ENCODE assay signal across 33 cellular contexts in the genomic region with DNA sequence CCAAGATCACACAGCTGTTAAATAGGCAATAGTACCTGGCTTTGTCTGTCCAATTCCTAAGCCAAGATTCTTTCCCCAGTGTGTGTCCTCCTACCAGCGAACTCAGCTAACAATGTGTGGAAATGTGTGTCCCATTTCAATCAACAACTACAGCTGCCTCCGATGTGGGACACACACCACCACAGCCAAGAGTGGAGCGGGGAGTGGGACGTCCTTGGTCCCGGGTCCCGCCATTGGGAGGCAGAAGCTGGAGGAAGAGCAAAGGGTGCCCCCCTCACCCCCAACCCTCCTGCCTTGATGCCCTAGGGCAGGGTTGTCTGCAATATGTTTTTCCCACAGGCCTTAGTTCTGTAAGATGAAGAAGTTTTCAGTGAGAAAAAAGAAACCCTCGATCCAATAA.
"Had no signal": no experiment of that assay in that cellular context is flagged by ENCODE, and none has a peak within 500 bp of the region (broad histone marks: within the 10 kb centered on the region; RNA-seq: fewer than 3 reads in every experiment).

No MANE protein-coding gene starts in this region.

- H3K9me3 ChIP-seq: ascending aorta had no signal

- H3K27ac ChIP-seq: ascending aorta, cardiac muscle cell, VCaP had no signal

- H3K27me3 Mint-ChIP-seq: activated CD4-positive, alpha-beta memory T cell treated with anti-CD3 and anti-CD28 coated beads for 36 hours; activated CD4-positive, alpha-beta T cell treated with anti-CD3 and anti-CD28 coated beads, Interleukin-2, amount 10 ng/mL, durations not matched to agents 24 days and 14 days; activated CD8-positive, alpha-beta T cell treated with anti-CD3 and anti-CD28 coated beads for 36 hours; activated naive CD4-positive, alpha-beta T cell treated with anti-CD3 and anti-CD28 coated beads, Interleukin-2, amount 50 U/mL, for 24 hours; activated naive CD8-positive, alpha-beta T cell; activated naive CD8-positive, alpha-beta T cell treated with anti-CD3 and anti-CD28 coated beads, Interleukin-2, amount 10 ng/mL, durations not matched to agents 7 days and 5 days; activated naive CD8-positive, alpha-beta T cell treated with anti-CD3 and anti-CD28 coated beads, Interleukin-2, amount 50 U/mL, for 24 hours; activated T-helper 17 cell treated with anti-CD3 and anti-CD28 coated beads, Interleukin-2, amount 50 U/mL, for 72 hours had no signal

- H3K27ac Mint-ChIP-seq: activated B cell treated with CpG ODN at 0.5 μM for 24 hours; activated CD4-positive, alpha-beta memory T cell treated with anti-CD3 and anti-CD28 coated beads for 36 hours; activated CD4-positive, alpha-beta T cell treated with anti-CD3 and anti-CD28 coated beads, Interleukin-2, amount 10 ng/mL, durations not matched to agents 24 days and 14 days; activated CD8-positive, alpha-beta T cell treated with anti-CD3 and anti-CD28 coated beads for 36 hours; activated naive CD4-positive, alpha-beta T cell treated with anti-CD3 and anti-CD28 coated beads, Interleukin-2, amount 10 ng/mL, durations not matched to agents 7 days and 5 days; activated naive CD4-positive, alpha-beta T cell treated with anti-CD3 and anti-CD28 coated beads, Interleukin-2, amount 50 U/mL, for 24 hours; activated naive CD8-positive, alpha-beta T cell; activated naive CD8-positive, alpha-beta T cell treated with anti-CD3 and anti-CD28 coated beads, Interleukin-2, amount 10 ng/mL, durations not matched to agents 7 days and 5 days; activated naive CD8-positive, alpha-beta T cell treated with anti-CD3 and anti-CD28 coated beads, Interleukin-2, amount 50 U/mL, for 24 hours; activated T-cell treated with anti-CD3 and anti-CD28 coated beads, Interleukin-2, amount 50 U/mL, for 72 hours; activated T-helper 1 cell treated with anti-CD3 and anti-CD28 coated beads, Interleukin-12 subunit alpha, Interleukin-12 subunit beta, Interleukin-2, Interleukin-4 antibody, amounts not matched to agents 30 ng/mL and 10 ng/mL and 1 ng/mL, durations not matched to agents 14 hours and 24 hours and 36 hours; activated T-helper 17 cell treated with anti-CD3 and anti-CD28 coated beads, Interleukin-2, amount 50 U/mL, for 72 hours; T-helper 1 cell treated with Interleukin-12 subunit alpha and Interleukin-12 subunit beta and Interleukin-4 antibody, amounts not matched to agents 30 μg/mL and 1 μg/mL, for 36 hours; T-helper 2 cell treated with Interferon-gamma antibody and Interleukin-4, amounts not matched to agents 5 μg/mL and 100 μg/mL, for 36 hours had no signal

- H3K4me1 Mint-ChIP-seq: activated B cell treated with CpG ODN at 0.5 μM for 24 hours; activated naive CD8-positive, alpha-beta T cell treated with anti-CD3 and anti-CD28 coated beads, Interleukin-2, amount 50 U/mL, for 24 hours had no signal

- H3K4me3 Mint-ChIP-seq: activated B cell treated with CpG ODN at 0.5 μM for 24 hours; activated CD4-positive, alpha-beta memory T cell treated with anti-CD3 and anti-CD28 coated beads for 36 hours; activated CD4-positive, alpha-beta T cell treated with anti-CD3 and anti-CD28 coated beads, Interleukin-2, amount 10 ng/mL, durations not matched to agents 24 days and 14 days; activated CD8-positive, alpha-beta T cell treated with anti-CD3 and anti-CD28 coated beads for 36 hours; activated naive CD4-positive, alpha-beta T cell treated with anti-CD3 and anti-CD28 coated beads, Interleukin-2, amount 10 ng/mL, durations not matched to agents 7 days and 5 days; activated naive CD4-positive, alpha-beta T cell treated with anti-CD3 and anti-CD28 coated beads, Interleukin-2, amount 50 U/mL, for 24 hours; activated naive CD8-positive, alpha-beta T cell; activated naive CD8-positive, alpha-beta T cell treated with anti-CD3 and anti-CD28 coated beads, Interleukin-2, amount 10 ng/mL, durations not matched to agents 7 days and 5 days; activated naive CD8-positive, alpha-beta T cell treated with anti-CD3 and anti-CD28 coated beads, Interleukin-2, amount 50 U/mL, for 24 hours; activated T-cell treated with anti-CD3 and anti-CD28 coated beads, Interleukin-2, amount 50 U/mL, for 4 hours; activated T-cell treated with anti-CD3 and anti-CD28 coated beads, Interleukin-2, amount 50 U/mL, for 72 hours; activated T-helper 1 cell treated with anti-CD3 and anti-CD28 coated beads, Interleukin-12 subunit alpha, Interleukin-12 subunit beta, Interleukin-2, Interleukin-4 antibody, amounts not matched to agents 30 ng/mL and 10 ng/mL and 1 ng/mL, durations not matched to agents 14 hours and 24 hours and 36 hours; activated T-helper 17 cell treated with anti-CD3 and anti-CD28 coated beads, Interleukin-2, amount 50 U/mL, for 72 hours; brain; T-helper 1 cell treated with Interleukin-12 subunit alpha and Interleukin-12 subunit beta and Interleukin-4 antibody, amounts not matched to agents 30 μg/mL and 1 μg/mL, for 36 hours; T-helper 2 cell treated with Interferon-gamma antibody and Interleukin-4, amounts not matched to agents 5 μg/mL and 100 μg/mL, for 36 hours had no signal

- H3K4me3 ChIP-seq: ascending aorta, cardiac muscle cell had no signal

- H3K36me3 ChIP-seq: ascending aorta, cardiac muscle cell had no signal

- DNase-seq: activated B cell treated with CpG ODN at 0.5 μM for 24 hours; activated CD4-positive, alpha-beta memory T cell treated with anti-CD3 and anti-CD28 coated beads for 36 hours; activated CD4-positive, alpha-beta T cell treated with anti-CD3 and anti-CD28 coated beads for 4 hours; activated CD4-positive, alpha-beta T cell treated with anti-CD3 and anti-CD28 coated beads, Interleukin-2, amount 10 ng/mL, durations not matched to agents 24 days and 14 days; activated CD4-positive, alpha-beta T cell treated with anti-CD3 and anti-CD28 coated beads, Interleukin-2, amount 50 U/mL, for 1 hour; activated CD4-positive, alpha-beta T cell treated with anti-CD3 and anti-CD28 coated beads, Interleukin-2, amount 50 U/mL, for 4 hours; activated CD4-positive, CD25-positive, alpha-beta regulatory T cell treated with anti-CD3 and anti-CD28 coated beads, Interleukin-2, amount 50 U/mL, for 72 hours; activated CD8-positive, alpha-beta memory T cell treated with anti-CD3 and anti-CD28 coated beads, Interleukin-2, amount 50 U/mL, for 4 hours; activated CD8-positive, alpha-beta T cell treated with anti-CD3 and anti-CD28 coated beads for 36 hours; activated gamma-delta T cell; activated naive CD4-positive, alpha-beta T cell treated with anti-CD3 and anti-CD28 coated beads, Interleukin-2, amount 10 ng/mL, durations not matched to agents 7 days and 5 days; activated naive CD4-positive, alpha-beta T cell treated with Interleukin-2 at 50 U/mL for 16 hours; activated naive CD8-positive, alpha-beta T cell treated with anti-CD3 and anti-CD28 coated beads, Interleukin-2, amount 10 ng/mL, durations not matched to agents 7 days and 5 days; activated naive CD8-positive, alpha-beta T cell treated with anti-CD3 and anti-CD28 coated beads, Interleukin-2, amount 50 U/mL, for 24 hours; activated T-cell treated with anti-CD3 and anti-CD28 coated beads for 4 hours; activated T-cell treated with anti-CD3 and anti-CD28 coated beads, Interleukin-2, amount 50 U/mL, for 1 hour; activated T-cell treated with anti-CD3 and anti-CD28 coated beads, Interleukin-2, amount 50 U/mL, for 4 hours; activated T-cell treated with anti-CD3 and anti-CD28 coated beads, Interleukin-2, amount 50 U/mL, for 72 hours; amygdala; anterior cingulate cortex; central memory CD4-positive, alpha-beta T cell; T-helper 1 cell; T-helper 9 cell had no signal

- H3K4me1 ChIP-seq: ascending aorta had no signal

- ATAC-seq: activated CD8-positive, alpha-beta T cell treated with anti-CD3 and anti-CD28 coated beads for 36 hours; activated naive CD8-positive, alpha-beta T cell treated with anti-CD3 and anti-CD28 coated beads, Interleukin-2, amount 50 U/mL, for 24 hours; activated T-cell treated with anti-CD3 and anti-CD28 coated beads, Interleukin-2, amount 50 U/mL, for 4 hours; activated T-cell treated with anti-CD3 and anti-CD28 coated beads, Interleukin-2, amount 50 U/mL, for 72 hours; activated T-helper 17 cell treated with anti-CD3 and anti-CD28 coated beads, Interleukin-2, amount 50 U/mL, for 72 hours had no signal

- H3K27me3 ChIP-seq: ascending aorta, cardiac muscle cell had no signal

- H3K9me3 Mint-ChIP-seq: activated B cell treated with CpG ODN at 0.5 μM for 24 hours; activated CD4-positive, alpha-beta memory T cell treated with anti-CD3 and anti-CD28 coated beads for 36 hours; activated CD4-positive, alpha-beta T cell treated with anti-CD3 and anti-CD28 coated beads, Interleukin-2, amount 10 ng/mL, durations not matched to agents 24 days and 14 days; activated CD8-positive, alpha-beta T cell treated with anti-CD3 and anti-CD28 coated beads for 36 hours; activated naive CD4-positive, alpha-beta T cell treated with anti-CD3 and anti-CD28 coated beads, Interleukin-2, amount 10 ng/mL, durations not matched to agents 7 days and 5 days; activated naive CD4-positive, alpha-beta T cell treated with anti-CD3 and anti-CD28 coated beads, Interleukin-2, amount 50 U/mL, for 24 hours; activated naive CD8-positive, alpha-beta T cell treated with anti-CD3 and anti-CD28 coated beads, Interleukin-2, amount 10 ng/mL, durations not matched to agents 7 days and 5 days; activated naive CD8-positive, alpha-beta T cell treated with anti-CD3 and anti-CD28 coated beads, Interleukin-2, amount 50 U/mL, for 24 hours; activated T-cell treated with anti-CD3 and anti-CD28 coated beads, Interleukin-2, amount 50 U/mL, for 4 hours; activated T-cell treated with anti-CD3 and anti-CD28 coated beads, Interleukin-2, amount 50 U/mL, for 72 hours; activated T-helper 1 cell treated with anti-CD3 and anti-CD28 coated beads, Interleukin-12 subunit alpha, Interleukin-12 subunit beta, Interleukin-2, Interleukin-4 antibody, amounts not matched to agents 30 ng/mL and 10 ng/mL and 1 ng/mL, durations not matched to agents 14 hours and 24 hours and 36 hours; activated T-helper 17 cell treated with anti-CD3 and anti-CD28 coated beads, Interleukin-2, amount 50 U/mL, for 72 hours; T-helper 1 cell treated with Interleukin-12 subunit alpha and Interleukin-12 subunit beta and Interleukin-4 antibody, amounts not matched to agents 30 μg/mL and 1 μg/mL, for 36 hours; T-helper 2 cell treated with Interferon-gamma antibody and Interleukin-4, amounts not matched to agents 5 μg/mL and 100 μg/mL, for 36 hours had no signal

- H3K36me3 Mint-ChIP-seq: activated CD4-positive, alpha-beta memory T cell treated with anti-CD3 and anti-CD28 coated beads for 36 hours; activated naive CD4-positive, alpha-beta T cell treated with anti-CD3 and anti-CD28 coated beads, Interleukin-2, amount 10 ng/mL, durations not matched to agents 7 days and 5 days; activated naive CD4-positive, alpha-beta T cell treated with anti-CD3 and anti-CD28 coated beads, Interleukin-2, amount 50 U/mL, for 24 hours; activated naive CD8-positive, alpha-beta T cell; activated naive CD8-positive, alpha-beta T cell treated with anti-CD3 and anti-CD28 coated beads, Interleukin-2, amount 10 ng/mL, durations not matched to agents 7 days and 5 days; brain had no signal
